2 cellular contexts compared by ENCODE assay signal in genomic region chr9:89442981-89443817, GRCh38.
TF ChIP-seq lines count a peak whose summit lies in the region.

No MANE protein-coding gene starts in this region.

TF ChIP-seq in IMR-90, 13 proteins besides CTCF, POLR2A, EP300 and RAD21:
- TF ChIP-seq RCOR1 (IDR thresholded peaks at IDR 0.05; ENCODE audit: insufficient replicate concordance, low read length) (no peak), RFX5 (IDR thresholded peaks at IDR 0.05; ENCODE audit: low read depth, low read length) (no peak), ELK1 (IDR thresholded peaks at IDR 0.05; ENCODE audit: borderline replicate concordance, low read depth, low read length) (no peak), BHLHE40 (IDR thresholded peaks at IDR 0.05; ENCODE audit: low read depth, low read length) (no peak), NFE2L2 (IDR thresholded peaks at IDR 0.05; ENCODE audit: low read depth, low read length) (no peak), CHD1 (IDR thresholded peaks at IDR 0.05; ENCODE audit: low read depth, low read length) (no peak), USF2 (IDR thresholded peaks at IDR 0.05; ENCODE audit: low read depth, low read length) (no peak), CEBPB (IDR thresholded peaks at IDR 0.05; ENCODE audit: low read depth, low read length) (no peak), MAZ (IDR thresholded peaks at IDR 0.05; ENCODE audit: borderline replicate concordance, low read depth, low read length) (no peak), SMC3 (IDR thresholded peaks at IDR 0.05; ENCODE audit: low read depth, low read length) (no peak), FOS (IDR thresholded peaks at IDR 0.05; ENCODE audit: low read depth, low read length) (no peak), MXI1 (IDR thresholded peaks at IDR 0.05; ENCODE audit: borderline replicate concordance, low read depth, low read length) (no peak), MAFK (IDR thresholded peaks at IDR 0.05; ENCODE audit: low read depth, low read length) (no peak)

TF ChIP-seq in GM23338, 12 proteins besides CTCF, POLR2A, EP300 and RAD21:
- TF ChIP-seq, protein P1, sequence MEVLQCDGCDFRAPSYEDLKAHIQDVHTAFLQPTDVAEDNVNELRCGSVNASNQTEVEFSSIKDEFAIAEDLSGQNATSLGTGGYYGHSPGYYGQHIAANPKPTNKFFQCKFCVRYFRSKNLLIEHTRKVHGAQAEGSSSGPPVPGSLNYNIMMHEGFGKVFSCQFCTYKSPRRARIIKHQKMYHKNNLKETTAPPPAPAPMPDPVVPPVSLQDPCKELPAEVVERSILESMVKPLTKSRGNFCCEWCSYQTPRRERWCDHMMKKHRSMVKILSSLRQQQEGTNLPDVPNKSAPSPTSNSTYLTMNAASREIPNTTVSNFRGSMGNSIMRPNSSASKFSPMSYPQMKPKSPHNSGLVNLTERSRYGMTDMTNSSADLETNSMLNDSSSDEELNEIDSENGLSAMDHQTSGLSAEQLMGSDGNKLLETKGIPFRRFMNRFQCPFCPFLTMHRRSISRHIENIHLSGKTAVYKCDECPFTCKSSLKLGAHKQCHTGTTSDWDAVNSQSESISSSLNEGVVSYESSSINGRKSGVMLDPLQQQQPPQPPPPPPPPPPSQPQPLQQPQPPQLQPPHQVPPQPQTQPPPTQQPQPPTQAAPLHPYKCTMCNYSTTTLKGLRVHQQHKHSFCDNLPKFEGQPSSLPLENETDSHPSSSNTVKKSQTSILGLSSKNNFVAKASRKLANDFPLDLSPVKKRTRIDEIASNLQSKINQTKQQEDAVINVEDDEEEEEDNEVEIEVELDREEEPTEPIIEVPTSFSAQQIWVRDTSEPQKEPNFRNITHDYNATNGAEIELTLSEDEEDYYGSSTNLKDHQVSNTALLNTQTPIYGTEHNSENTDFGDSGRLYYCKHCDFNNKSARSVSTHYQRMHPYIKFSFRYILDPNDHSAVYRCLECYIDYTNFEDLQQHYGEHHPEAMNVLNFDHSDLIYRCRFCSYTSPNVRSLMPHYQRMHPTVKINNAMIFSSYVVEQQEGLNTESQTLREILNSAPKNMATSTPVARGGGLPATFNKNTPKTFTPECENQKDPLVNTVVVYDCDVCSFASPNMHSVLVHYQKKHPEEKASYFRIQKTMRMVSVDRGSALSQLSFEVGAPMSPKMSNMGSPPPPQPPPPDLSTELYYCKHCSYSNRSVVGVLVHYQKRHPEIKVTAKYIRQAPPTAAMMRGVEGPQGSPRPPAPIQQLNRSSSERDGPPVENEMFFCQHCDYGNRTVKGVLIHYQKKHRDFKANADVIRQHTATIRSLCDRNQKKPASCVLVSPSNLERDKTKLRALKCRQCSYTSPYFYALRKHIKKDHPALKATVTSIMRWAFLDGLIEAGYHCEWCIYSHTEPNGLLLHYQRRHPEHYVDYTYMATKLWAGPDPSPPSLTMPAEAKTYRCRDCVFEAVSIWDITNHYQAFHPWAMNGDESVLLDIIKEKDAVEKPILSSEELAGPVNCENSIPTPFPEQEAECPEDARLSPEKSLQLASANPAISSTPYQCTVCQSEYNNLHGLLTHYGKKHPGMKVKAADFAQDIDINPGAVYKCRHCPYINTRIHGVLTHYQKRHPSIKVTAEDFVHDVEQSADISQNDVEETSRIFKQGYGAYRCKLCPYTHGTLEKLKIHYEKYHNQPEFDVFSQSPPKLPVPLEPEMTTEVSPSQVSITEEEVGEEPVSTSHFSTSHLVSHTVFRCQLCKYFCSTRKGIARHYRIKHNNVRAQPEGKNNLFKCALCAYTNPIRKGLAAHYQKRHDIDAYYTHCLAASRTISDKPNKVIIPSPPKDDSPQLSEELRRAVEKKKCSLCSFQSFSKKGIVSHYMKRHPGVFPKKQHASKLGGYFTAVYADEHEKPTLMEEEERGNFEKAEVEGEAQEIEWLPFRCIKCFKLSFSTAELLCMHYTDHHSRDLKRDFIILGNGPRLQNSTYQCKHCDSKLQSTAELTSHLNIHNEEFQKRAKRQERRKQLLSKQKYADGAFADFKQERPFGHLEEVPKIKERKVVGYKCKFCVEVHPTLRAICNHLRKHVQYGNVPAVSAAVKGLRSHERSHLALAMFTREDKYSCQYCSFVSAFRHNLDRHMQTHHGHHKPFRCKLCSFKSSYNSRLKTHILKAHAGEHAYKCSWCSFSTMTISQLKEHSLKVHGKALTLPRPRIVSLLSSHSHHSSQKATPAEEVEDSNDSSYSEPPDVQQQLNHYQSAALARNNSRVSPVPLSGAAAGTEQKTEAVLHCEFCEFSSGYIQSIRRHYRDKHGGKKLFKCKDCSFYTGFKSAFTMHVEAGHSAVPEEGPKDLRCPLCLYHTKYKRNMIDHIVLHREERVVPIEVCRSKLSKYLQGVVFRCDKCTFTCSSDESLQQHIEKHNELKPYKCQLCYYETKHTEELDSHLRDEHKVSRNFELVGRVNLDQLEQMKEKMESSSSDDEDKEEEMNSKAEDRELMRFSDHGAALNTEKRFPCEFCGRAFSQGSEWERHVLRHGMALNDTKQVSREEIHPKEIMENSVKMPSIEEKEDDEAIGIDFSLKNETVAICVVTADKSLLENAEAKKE (CRISPR knock-in tag; IDR thresholded peaks at IDR 0.05) = no peak
- TF ChIP-seq, protein P2, sequence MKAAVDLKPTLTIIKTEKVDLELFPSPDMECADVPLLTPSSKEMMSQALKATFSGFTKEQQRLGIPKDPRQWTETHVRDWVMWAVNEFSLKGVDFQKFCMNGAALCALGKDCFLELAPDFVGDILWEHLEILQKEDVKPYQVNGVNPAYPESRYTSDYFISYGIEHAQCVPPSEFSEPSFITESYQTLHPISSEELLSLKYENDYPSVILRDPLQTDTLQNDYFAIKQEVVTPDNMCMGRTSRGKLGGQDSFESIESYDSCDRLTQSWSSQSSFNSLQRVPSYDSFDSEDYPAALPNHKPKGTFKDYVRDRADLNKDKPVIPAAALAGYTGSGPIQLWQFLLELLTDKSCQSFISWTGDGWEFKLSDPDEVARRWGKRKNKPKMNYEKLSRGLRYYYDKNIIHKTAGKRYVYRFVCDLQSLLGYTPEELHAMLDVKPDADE (IDR thresholded peaks at IDR 0.05) = no peak
- TF ChIP-seq NANOG (IDR thresholded peaks at IDR 0.05; ENCODE audit: borderline replicate concordance) (no peak), CREB1 (CRISPR knock-in tag; IDR thresholded peaks at IDR 0.05; ENCODE audit: low read depth) (no peak), ZNF331 (CRISPR knock-in tag; IDR thresholded peaks at IDR 0.05; ENCODE audit: low read depth) (no peak), STAT1 (IDR thresholded peaks at IDR 0.05; ENCODE audit: unreplicated experiment) (no peak), POLR2AphosphoS5 (IDR thresholded peaks at IDR 0.05; ENCODE audit: low read depth) (no peak), EZH2 (IDR thresholded peaks at IDR 0.05; ENCODE audit: low read depth, unreplicated experiment) (no peak), JUNB (IDR thresholded peaks at IDR 0.05; ENCODE audit: unreplicated experiment) (no peak), EZH2phosphoT487 (IDR thresholded peaks at IDR 0.05; ENCODE audit: unreplicated experiment) (no peak), ZNF114 (CRISPR knock-in tag; IDR thresholded peaks at IDR 0.05) (no peak)
- TF ChIP-seq, protein P3, sequence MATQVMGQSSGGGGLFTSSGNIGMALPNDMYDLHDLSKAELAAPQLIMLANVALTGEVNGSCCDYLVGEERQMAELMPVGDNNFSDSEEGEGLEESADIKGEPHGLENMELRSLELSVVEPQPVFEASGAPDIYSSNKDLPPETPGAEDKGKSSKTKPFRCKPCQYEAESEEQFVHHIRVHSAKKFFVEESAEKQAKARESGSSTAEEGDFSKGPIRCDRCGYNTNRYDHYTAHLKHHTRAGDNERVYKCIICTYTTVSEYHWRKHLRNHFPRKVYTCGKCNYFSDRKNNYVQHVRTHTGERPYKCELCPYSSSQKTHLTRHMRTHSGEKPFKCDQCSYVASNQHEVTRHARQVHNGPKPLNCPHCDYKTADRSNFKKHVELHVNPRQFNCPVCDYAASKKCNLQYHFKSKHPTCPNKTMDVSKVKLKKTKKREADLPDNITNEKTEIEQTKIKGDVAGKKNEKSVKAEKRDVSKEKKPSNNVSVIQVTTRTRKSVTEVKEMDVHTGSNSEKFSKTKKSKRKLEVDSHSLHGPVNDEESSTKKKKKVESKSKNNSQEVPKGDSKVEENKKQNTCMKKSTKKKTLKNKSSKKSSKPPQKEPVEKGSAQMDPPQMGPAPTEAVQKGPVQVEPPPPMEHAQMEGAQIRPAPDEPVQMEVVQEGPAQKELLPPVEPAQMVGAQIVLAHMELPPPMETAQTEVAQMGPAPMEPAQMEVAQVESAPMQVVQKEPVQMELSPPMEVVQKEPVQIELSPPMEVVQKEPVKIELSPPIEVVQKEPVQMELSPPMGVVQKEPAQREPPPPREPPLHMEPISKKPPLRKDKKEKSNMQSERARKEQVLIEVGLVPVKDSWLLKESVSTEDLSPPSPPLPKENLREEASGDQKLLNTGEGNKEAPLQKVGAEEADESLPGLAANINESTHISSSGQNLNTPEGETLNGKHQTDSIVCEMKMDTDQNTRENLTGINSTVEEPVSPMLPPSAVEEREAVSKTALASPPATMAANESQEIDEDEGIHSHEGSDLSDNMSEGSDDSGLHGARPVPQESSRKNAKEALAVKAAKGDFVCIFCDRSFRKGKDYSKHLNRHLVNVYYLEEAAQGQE (IDR thresholded peaks at IDR 0.05; ENCODE audit: unreplicated experiment) = no peak
TF ChIP-seq in GM23338: peak in this region for 0.
